8 cellular contexts compared by ENCODE assay signal in the genomic region with DNA sequence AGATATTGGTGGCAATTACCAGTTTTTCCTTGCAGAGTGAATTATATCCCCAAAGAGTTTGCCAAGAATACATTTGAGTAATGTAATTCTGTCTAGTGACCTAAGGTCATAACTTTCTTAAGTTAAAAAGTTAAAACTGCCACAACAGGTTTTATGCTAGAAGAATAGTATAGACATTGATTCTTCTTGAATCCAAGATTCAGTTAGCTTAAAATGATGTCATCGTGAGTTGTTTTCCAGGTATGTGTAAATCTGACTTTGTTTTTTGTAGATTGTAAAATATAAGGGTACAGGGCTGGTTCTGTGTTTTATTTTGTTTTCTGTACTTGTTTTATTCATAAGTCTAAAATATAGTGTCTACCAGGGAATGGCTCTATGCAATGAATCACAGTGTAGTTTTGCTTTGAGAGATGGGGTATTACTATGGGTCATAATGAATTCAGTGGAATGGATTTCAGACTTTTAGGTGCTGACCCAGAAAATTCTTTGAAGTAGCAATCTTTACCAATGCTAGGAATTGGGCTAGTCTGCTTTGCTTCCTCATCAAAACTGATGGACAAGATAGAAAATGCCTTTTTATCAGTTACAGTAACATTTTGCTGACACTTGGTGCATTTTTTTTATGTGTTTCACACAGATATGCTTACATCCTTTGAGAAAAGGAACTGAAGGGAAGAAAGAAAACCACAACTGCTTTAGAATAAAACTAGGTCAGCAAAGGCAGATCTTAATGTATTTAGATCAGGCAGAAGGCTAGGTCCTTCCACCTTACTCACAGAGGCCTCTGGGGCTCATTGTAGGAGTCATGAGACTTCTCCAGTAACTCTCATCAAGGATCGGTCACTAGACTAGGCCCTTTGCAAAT. TPM values are rescaled to one million over a fixed set of nuclear protein-coding genes. Genes with fewer than 3 reads are reported as not detected.
DNase-seq lines count a peak whose midpoint lies in the region; ATAC-seq and TF ChIP-seq lines count a peak whose summit lies in the region.

No MANE protein-coding gene starts in this region.

- H3K27ac ChIP-seq in substantia nigra (ENCODE audit: low read depth, low read length, poor library complexity, severe bottlenecking), result no peak overlapping the region

- peak; percentile 21 for TF ChIP-seq CTCF in GM12864 (IDR thresholded peaks at IDR 0.05; ENCODE audit: low read depth, low read length, missing control alignments)

- no peak overlapping the region for H3K4me3 ChIP-seq in GM12864 (ENCODE audit: low read depth, low read length)

- no peak for DNase-seq in GM12864 (ENCODE audit: low read depth)
- DNase-seq in central memory CD4-positive, alpha-beta T cell, result peak; percentile 74
- no peak for DNase-seq in NCI-H2081 (lab: John Stamatoyannopoulos, UW)
- no peak for DNase-seq in substantia nigra (lab: John Stamatoyannopoulos, UW)
- DNase-seq in NCI-H524 (lab: John Stamatoyannopoulos, UW), result no peak
- DNase-seq in NCI-H1694 treated with DMSO at 0.1 percent for 48 hours (lab: John Stamatoyannopoulos, UW), result no peak

- H3K27ac Mint-ChIP-seq in IgD-negative memory B cell, result peak overlapping the region; percentile 43 to 91 (median 76)

- H3K36me3 Mint-ChIP-seq in IgD-negative memory B cell, result peaks cover 5% of the 10 kb centered on the region

- H3K9me3 Mint-ChIP-seq in IgD-negative memory B cell, result peaks cover 0 to 4% (median 0%) of the 10 kb centered on the region in 3 donors

- H3K27me3 Mint-ChIP-seq in IgD-negative memory B cell, result no peaks in the 10 kb centered on the region

- ATAC-seq in GM21515 (IDR thresholded peaks at IDR 0.05; ENCODE audit: unreplicated experiment), result peak; percentile 42

- peaks cover 61 to 75% (median 68%) of the 10 kb centered on the region in 3 donors for H3K4me1 Mint-ChIP-seq in IgD-negative memory B cell

- H3K4me3 Mint-ChIP-seq in IgD-negative memory B cell, result peak overlapping the region; percentile 38 to 86 (median 54)

RNA-seq across cellular contexts. Expression of gene MGAT5, which starts 20.8 kb away (rescaled TPM):
- 14.0 TPM for polyA plus RNA-seq in IgD-negative memory B cell
